15 cellular contexts compared by ENCODE assay signal in genomic region chr10:49151025-49151445, GRCh38. TPM values are rescaled to one million over a fixed set of nuclear protein-coding genes. Genes with fewer than 3 reads are reported as not detected.
A peak's percentile ranks its signal among the peaks of the same experiment; 100 is the strongest.
DNase-seq lines count a peak whose midpoint lies in the region; ATAC-seq and TF ChIP-seq lines count a peak whose summit lies in the region.
"Had no signal": no experiment of that assay in that cellular context is flagged by ENCODE, and none has a peak within 500 bp of the region (broad histone marks: within the 10 kb centered on the region; RNA-seq: fewer than 3 reads in every experiment).

No MANE protein-coding gene starts in this region.

- no peak for TF ChIP-seq EP300 in upper lobe of left lung (IDR thresholded peaks at IDR 0.05)

- DNase-seq in NCI-H748 (lab: John Stamatoyannopoulos, UW; ENCODE audit: unreplicated experiment) (peak; percentile 55), NCI-H748 treated with DMSO at 0.1 percent for 48 hours (lab: John Stamatoyannopoulos, UW) (no peak), NCI-H1092 treated with DMSO at 0.1 percent for 48 hours (lab: John Stamatoyannopoulos, UW) (peak; percentile 60), SK-N-DZ (ENCODE audit: low spot score) (peak; percentile 87), upper lobe of left lung (no peak), GM13976 (ENCODE audit: low spot score) (no peak), RWPE1 (ENCODE audit: low spot score) (no peak)
- no peak for DNase-seq in stimulated activated effector memory CD8-positive, alpha-beta T cell treated with anti-CD3 and anti-CD28 coated beads, Interleukin-12 subunit alpha, Interleukin-12 subunit beta, amount 100 ng/mL, for 72 hours (ENCODE audit: low spot score in 2 of 2)
- DNase-seq: CD4-positive, alpha-beta T cell; MV-4-11; NCI-H2227 treated with DMSO at 0.1 percent for 48 hours had no signal

- H3K27ac ChIP-seq in upper lobe of left lung (no peak overlapping the region), RWPE1 (no peak overlapping the region)

- H3K27me3 ChIP-seq in upper lobe of left lung = no peaks in the 10 kb centered on the region

- TF ChIP-seq CTCF in upper lobe of left lung (IDR thresholded peaks at IDR 0.05) (no peak), GM13976 (IDR thresholded peaks at IDR 0.05; ENCODE audit: borderline replicate concordance, control extremely low read depth, extremely low read depth, insufficient read depth, missing control alignments) (no peak), RWPE1 (conservative IDR thresholded peaks at IDR 0.05; ENCODE audit: low read depth) (no peak)

- peaks cover 53% of the 10 kb centered on the region for H3K36me3 Mint-ChIP-seq in stimulated activated effector memory CD8-positive, alpha-beta T cell treated with anti-CD3 and anti-CD28 coated beads, Interleukin-12 subunit alpha, Interleukin-12 subunit beta, amount 100 ng/mL, for 72 hours

- in situ Hi-C loops in GM13976 (cut with MboI; ENCODE audit: low sequenced_read_pairs, unreplicated experiment) = loop anchor here (25.0 kb wide), 1 partner anchor 489 kb away; no protein-coding TSS in a partner anchor

- POLR2A ChIA-PET in RWPE1 (lab: Yijun Ruan, JAX; ENCODE audit: low non-redundant PET) = no interaction called here

- H3K4me1 ChIP-seq in upper lobe of left lung = no peaks in the 10 kb centered on the region

- H3K9me3 Mint-ChIP-seq in stimulated activated effector memory CD8-positive, alpha-beta T cell treated with anti-CD3 and anti-CD28 coated beads, Interleukin-12 subunit alpha, Interleukin-12 subunit beta, amount 100 ng/mL, for 72 hours = peaks cover 4% of the 10 kb centered on the region

- CTCF ChIA-PET in RWPE1 (lab: Yijun Ruan, JAX) = no interaction called here

- H3K9me3 ChIP-seq in upper lobe of left lung = peaks cover 0 to 11% (median 7%) of the 10 kb centered on the region in 4 donors

- no peak for ATAC-seq in stimulated activated effector memory CD8-positive, alpha-beta T cell treated with anti-CD3 and anti-CD28 coated beads, Interleukin-12 subunit alpha, Interleukin-12 subunit beta, amount 100 ng/mL, for 72 hours
- no peak for ATAC-seq in upper lobe of left lung (ENCODE audit: low FRiP score in 2 of 2)

- H3K4me3 ChIP-seq in upper lobe of left lung = no peak overlapping the region

- 43 to 86% methylated on average over 1 to 2 of the region's 2 CpGs for WGBS in upper lobe of left lung, 2 donors

- peak overlapping the region; percentile 36 for H3K27ac Mint-ChIP-seq in stimulated activated effector memory CD8-positive, alpha-beta T cell treated with anti-CD3 and anti-CD28 coated beads, Interleukin-12 subunit alpha, Interleukin-12 subunit beta, amount 100 ng/mL, for 72 hours
- H3K27ac Mint-ChIP-seq: CD4-positive, alpha-beta T cell had no signal

- no peaks in the 10 kb centered on the region for H3K36me3 ChIP-seq in upper lobe of left lung

- H3K4me1 Mint-ChIP-seq in stimulated activated effector memory CD8-positive, alpha-beta T cell treated with anti-CD3 and anti-CD28 coated beads, Interleukin-12 subunit alpha, Interleukin-12 subunit beta, amount 100 ng/mL, for 72 hours = peaks cover 15% of the 10 kb centered on the region

- no peak for TF ChIP-seq POLR2A in upper lobe of left lung (IDR thresholded peaks at IDR 0.05)

- H3K4me3 Mint-ChIP-seq in stimulated activated effector memory CD8-positive, alpha-beta T cell treated with anti-CD3 and anti-CD28 coated beads, Interleukin-12 subunit alpha, Interleukin-12 subunit beta, amount 100 ng/mL, for 72 hours = no peak overlapping the region
- H3K4me3 Mint-ChIP-seq: CD4-positive, alpha-beta T cell had no signal

RNA-seq across cellular contexts. Expression of gene FAM170B, which starts 17.2 kb away (rescaled TPM):
- not detected in 2 replicates for polyA plus RNA-seq in SK-N-DZ (2014; cell fraction: cytosol; rRNA removed)
- polyA plus RNA-seq in SK-N-DZ (2014; cell fraction: nucleus; rRNA removed) = not detected in 2 replicates
- total RNA-seq in upper lobe of left lung = under 1 TPM in 1 of 6 donors, not detected in 5; 0.24 TPM
- total RNA-seq: A172; CD4-positive, alpha-beta T cell; Daoy; H4; LHCN-M2 had no signal

RNA-seq across cellular contexts. Expression of gene VSTM4, which starts 35.7 kb away (rescaled TPM):
- polyA plus RNA-seq in SK-N-DZ (2014; cell fraction: cytosol; rRNA removed) = 2.8 and 3.8 TPM in 2 replicates
- polyA plus RNA-seq in SK-N-DZ (2014; cell fraction: nucleus; rRNA removed) = 2.0 and 2.2 TPM in 2 replicates
- total RNA-seq in upper lobe of left lung = 10 to 100 TPM in 4 of 6 donors, 1 to 10 TPM in 2; 8.5 to 24.3 (median 13.2) TPM

RNA-seq across cellular contexts. Expression of gene TMEM273, which starts 37.2 kb away (rescaled TPM):
- 2.6 and 4.7 TPM in 2 replicates for polyA plus RNA-seq in SK-N-DZ (2014; cell fraction: cytosol; rRNA removed)
- 5.3 and 8.4 TPM in 2 replicates for polyA plus RNA-seq in SK-N-DZ (2014; cell fraction: nucleus; rRNA removed)
- 10 to 100 TPM; 12.3 to 52.3 (median 30.7) TPM for total RNA-seq in upper lobe of left lung
- total RNA-seq: A172, Daoy, LHCN-M2 had no signal

Comparison
In these comparisons a context has a peak if more than half of its experiments do, and no peak if none do; other contexts are left out.
1. DNase-seq: peak in NCI-H748 (single experiment), NCI-H1092 treated with DMSO at 0.1 percent for 48 hours (single experiment) and SK-N-DZ (single experiment); none in NCI-H748 treated with DMSO at 0.1 percent for 48 hours (single experiment), stimulated activated effector memory CD8-positive, alpha-beta T cell treated with anti-CD3 and anti-CD28 coated beads, Interleukin-12 subunit alpha, Interleukin-12 subunit beta, amount 100 ng/mL, for 72 hours (0 of 2), upper lobe of left lung (0 of 2), GM13976 (single experiment) and RWPE1 (single experiment).